Comparison of ENCODE assay signal across 13 cellular contexts in the genomic region with DNA sequence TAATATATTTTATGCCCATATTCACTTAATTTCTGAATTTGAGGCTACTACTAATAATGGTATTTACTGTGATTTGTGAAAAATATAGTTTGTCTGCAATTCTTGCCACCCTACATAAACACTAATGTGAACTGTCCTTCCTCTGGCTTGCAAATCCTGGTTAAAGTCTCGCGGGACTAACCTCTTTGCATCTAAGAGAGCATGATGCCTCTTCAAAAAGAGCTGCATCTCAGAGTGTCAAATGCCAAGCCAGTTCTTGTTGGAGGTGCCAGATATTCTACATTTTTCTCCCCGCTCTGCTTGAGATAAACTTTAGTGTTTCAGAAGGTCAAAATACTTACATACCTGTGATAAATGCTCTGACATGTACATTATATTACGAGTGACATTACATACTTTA. TPM values are rescaled to one million over a fixed set of nuclear protein-coding genes. Genes with fewer than 3 reads are reported as not detected.
DNase-seq lines count a peak whose midpoint lies in the region; ATAC-seq, FAIRE-seq and TF ChIP-seq lines count a peak whose summit lies in the region.
"Had no signal": no experiment of that assay in that cellular context is flagged by ENCODE, and none has a peak within 500 bp of the region (broad histone marks: within the 10 kb centered on the region; RNA-seq: fewer than 3 reads in every experiment).

No MANE protein-coding gene starts in this region.

- H3K27ac Mint-ChIP-seq in astrocyte (ENCODE audit: unreplicated experiment): no peak overlapping the region
- H3K27ac Mint-ChIP-seq: activated naive CD8-positive, alpha-beta T cell had no signal

- peaks cover 20% of the 10 kb centered on the region for H3K4me1 Mint-ChIP-seq in astrocyte (ENCODE audit: low read depth, unreplicated experiment)

- TF ChIP-seq EP300 in stomach (IDR thresholded peaks at IDR 0.05): no peak

- peak overlapping the region; percentile 99 for H3K4me3 Mint-ChIP-seq in astrocyte (ENCODE audit: unreplicated experiment)
- H3K4me3 Mint-ChIP-seq: activated naive CD8-positive, alpha-beta T cell had no signal

- no peak overlapping the region for H2BK120ac ChIP-seq in trophoblast cell (ENCODE audit: insufficient read depth, low read length, poor library complexity)

- no peak overlapping the region for H2BK12ac ChIP-seq in trophoblast cell (ENCODE audit: low read length)

- peaks cover 4% of the 10 kb centered on the region for H3K36me3 Mint-ChIP-seq in astrocyte (ENCODE audit: low read depth, unreplicated experiment)
- H3K36me3 Mint-ChIP-seq: activated naive CD8-positive, alpha-beta T cell had no signal

- 39 to 66% (median 55%) methylated on average over 4 of the region's 4 CpGs for whole genome bisulfite sequencing in stomach, 5 donors
- WGBS in trophoblast cell (ENCODE audit: extremely low coverage, insufficient coverage, insufficient read length): no CpG with 5 or more reads among the region's 4 CpGs

- H3K9me3 Mint-ChIP-seq in astrocyte (ENCODE audit: unreplicated experiment): no peaks in the 10 kb centered on the region

- H3K9me3 ChIP-seq in astrocyte (ENCODE audit: insufficient read depth, low read depth, low read length) (no peaks in the 10 kb centered on the region), stomach (no peaks in the 10 kb centered on the region), trophoblast cell (ENCODE audit: insufficient read depth, low read depth, low read length) (no peaks in the 10 kb centered on the region)
- H3K9me3 ChIP-seq: uterus had no signal

- H2BK5ac ChIP-seq in trophoblast cell (ENCODE audit: low read depth, low read length, poor library complexity): no peak overlapping the region

- H4K20me1 ChIP-seq in astrocyte (ENCODE audit: insufficient read depth, low read length): peaks cover 20% of the 10 kb centered on the region

- DNase-seq in SHP77 (lab: John Stamatoyannopoulos, UW) (peak; percentile 33 to 52), SHP77 treated with DMSO at 0.1 percent for 48 hours (lab: John Stamatoyannopoulos, UW) (no peak), astrocyte (ENCODE audit: low read depth) (no peak), kidney epithelial cell (ENCODE audit: low read depth) (no peak), stomach (no peak), T-helper 2 cell (no peak), trophoblast cell (no peak)
- DNase-seq: Karpas-422, NCI-H2081 treated with DMSO at 0.1 percent for 48 hours, T-helper 9 cell, uterus had no signal

- H3K27me3 ChIP-seq in astrocyte (ENCODE audit: insufficient read depth, low read length): no peaks in the 10 kb centered on the region
- no peaks in the 10 kb centered on the region for H3K27me3 ChIP-seq in kidney epithelial cell (ENCODE audit: control insufficient read depth, insufficient read depth, low read length)
- H3K27me3 ChIP-seq in stomach: peaks cover 0 to 7% (median 0%) of the 10 kb centered on the region in 3 donors
- H3K27me3 ChIP-seq in trophoblast cell (ENCODE audit: insufficient read depth, low read length): no peaks in the 10 kb centered on the region
- H3K27me3 ChIP-seq: uterus had no signal

- no peak for ATAC-seq in GM18520 (IDR thresholded peaks at IDR 0.05; ENCODE audit: unreplicated experiment)

- no peak overlapping the region for H3K18ac ChIP-seq in trophoblast cell (ENCODE audit: low read length)

- no peaks in the 10 kb centered on the region for H3K27me3 Mint-ChIP-seq in astrocyte (ENCODE audit: low read depth, unreplicated experiment)

- H4K8ac ChIP-seq in trophoblast cell (ENCODE audit: low read depth, low read length): no peak overlapping the region

- peaks cover 13% of the 10 kb centered on the region for H3K79me1 ChIP-seq in trophoblast cell (ENCODE audit: low read length)

- peak overlapping the region; percentile 55 for H3K9ac ChIP-seq in astrocyte (ENCODE audit: low read length)
- H3K9ac ChIP-seq in trophoblast cell (ENCODE audit: low read length): no peak overlapping the region

- H2AFZ ChIP-seq in astrocyte (ENCODE audit: low read depth, low read length) (no peak overlapping the region), trophoblast cell (ENCODE audit: insufficient read depth, low read length, poor library complexity) (no peak overlapping the region)

- intact Hi-C loops in stomach (cut with DNase I; ENCODE audit: low total_unique reads): loop anchor here (10.0 kb wide), 2 partner anchors 104 to 166 kb away; no protein-coding TSS in a partner anchor

- H3K27ac ChIP-seq in astrocyte (ENCODE audit: low read depth, low read length): no peak overlapping the region
- peak overlapping the region in 2 of 5 donors; percentile 2 to 88 for H3K27ac ChIP-seq in stomach
- H3K27ac ChIP-seq in trophoblast cell (ENCODE audit: low read depth, low read length): no peak overlapping the region

- no peak for FAIRE-seq in astrocyte (lab: Jason Lieb, UNC)

- H3K36me3 ChIP-seq in astrocyte (ENCODE audit: insufficient read depth, low read length): peaks cover 3% of the 10 kb centered on the region
- H3K36me3 ChIP-seq in kidney epithelial cell (ENCODE audit: control insufficient read depth, insufficient read depth, low read length): no peaks in the 10 kb centered on the region
- no peaks in the 10 kb centered on the region for H3K36me3 ChIP-seq in stomach
- peaks cover 3 to 5% of the 10 kb centered on the region in 2 experiments for H3K36me3 ChIP-seq in trophoblast cell (ENCODE audit: control insufficient read depth in 1 of 2, insufficient read depth in 2 of 2, low read length in 2 of 2)
- H3K36me3 ChIP-seq: uterus had no signal

- no peak overlapping the region for H3K14ac ChIP-seq in trophoblast cell (ENCODE audit: low read length)

- no peak overlapping the region for H3K23ac ChIP-seq in trophoblast cell (ENCODE audit: low read length)

- H3K4ac ChIP-seq in trophoblast cell (ENCODE audit: low read depth, low read length): no peak overlapping the region

- peak overlapping the region; percentile 91 for H3K4me2 ChIP-seq in astrocyte (ENCODE audit: low read length)
- no peak overlapping the region for H3K4me2 ChIP-seq in trophoblast cell (ENCODE audit: low read length)

- H3K79me2 ChIP-seq in astrocyte (ENCODE audit: insufficient read depth, low read length): peaks cover 56% of the 10 kb centered on the region
- H3K79me2 ChIP-seq in trophoblast cell (ENCODE audit: control insufficient read depth, insufficient read depth, low read length, poor library complexity): peaks cover 10% of the 10 kb centered on the region

- H3K4me3 ChIP-seq in astrocyte (ENCODE audit: insufficient read depth, low read depth, low read length): peak overlapping the region; percentile 94
- H3K4me3 ChIP-seq in kidney epithelial cell (ENCODE audit: low read depth, low read length): peak overlapping the region; percentile 87
- H3K4me3 ChIP-seq in stomach: peak overlapping the region in 3 of 4 donors; percentile 74 to 77 (median 74)
- H3K4me3 ChIP-seq in trophoblast cell (ENCODE audit: low read depth, low read length): no peak overlapping the region

- TF ChIP-seq POLR2A in stomach (IDR thresholded peaks at IDR 0.05): no peak

- peaks cover 14% of the 10 kb centered on the region for H3K4me1 ChIP-seq in astrocyte (ENCODE audit: insufficient read depth, low read length)
- peaks cover 6 to 82% (median 36%) of the 10 kb centered on the region in 4 donors for H3K4me1 ChIP-seq in stomach
- peaks cover 3 to 7% of the 10 kb centered on the region in 2 experiments for H3K4me1 ChIP-seq in trophoblast cell (ENCODE audit: control insufficient read depth in 1 of 2, insufficient read depth in 2 of 2, low read length in 2 of 2)
- H3K4me1 ChIP-seq: uterus had no signal

- no peak overlapping the region for H4K12ac ChIP-seq in trophoblast cell (ENCODE audit: low read depth, low read length)

- H2AK5ac ChIP-seq in trophoblast cell (ENCODE audit: low read length): no peak overlapping the region

- TF ChIP-seq CTCF in astrocyte (IDR thresholded peaks at IDR 0.05; ENCODE audit: insufficient read depth, low read depth, low read length) (no peak), kidney epithelial cell (IDR thresholded peaks at IDR 0.05; ENCODE audit: insufficient read depth, low read length, poor library complexity, severe bottlenecking) (no peak), stomach (IDR thresholded peaks at IDR 0.05) (no peak)

- H4K91ac ChIP-seq in trophoblast cell (ENCODE audit: low read depth, low read length): no peak overlapping the region

RNA-seq across cellular contexts. Expression of gene ARHGAP42, which starts 2.1 kb away (rescaled TPM):
- total RNA-seq in astrocyte (33.2 and 34.2 TPM in 2 replicates), kidney epithelial cell (23.3 and 27.9 TPM in 2 replicates), stomach (100 to 1,000 TPM in 1 of 5 donors, 10 to 100 TPM in 4; 27.4 to 119 (median 64.5) TPM)
- 10 to 100 TPM in 1 of 3 donors, 1 to 10 TPM in 2; 2.3 to 17.4 (median 7.4) TPM for polyA plus RNA-seq in stomach
- 23.3 and 25.5 TPM in 2 replicates for polyA plus RNA-seq in trophoblast cell (2013)

Comparison
In these comparisons a context has a peak if more than half of its experiments do, and no peak if none do; other contexts are left out.
1. DNase-seq: peak in SHP77 (2 of 2); none in SHP77 treated with DMSO at 0.1 percent for 48 hours (single experiment), astrocyte (single experiment), kidney epithelial cell (single experiment), stomach (single experiment), T-helper 2 cell (0 of 5) and trophoblast cell (0 of 2).